ENCODE assay signal across 16 cellular contexts in genomic region chr6:166595061-166595780, GRCh38. TPM values are rescaled to one million over a fixed set of nuclear protein-coding genes. Genes with fewer than 3 reads are reported as not detected.
A peak's percentile ranks its signal among the peaks of the same experiment; 100 is the strongest.
DNase-seq lines count a peak whose midpoint lies in the region; ATAC-seq and TF ChIP-seq lines count a peak whose summit lies in the region.
"Had no signal": no experiment of that assay in that cellular context is flagged by ENCODE, and none has a peak within 500 bp of the region (broad histone marks: within the 10 kb centered on the region; RNA-seq: fewer than 3 reads in every experiment).

No MANE protein-coding gene starts in this region.

- no peaks in the 10 kb centered on the region for H3K9me3 ChIP-seq in skeletal muscle satellite cell (replicated peaks; ENCODE audit: low read length)
- H3K9me3 ChIP-seq: ascending aorta, thoracic aorta had no signal

- no peaks in the 10 kb centered on the region for H3K27me3 ChIP-seq in skeletal muscle satellite cell (ENCODE audit: control insufficient read depth, insufficient read depth, low read length)
- H3K27me3 ChIP-seq: ascending aorta had no signal

- peak overlapping the region; percentile 21 for H3K4me2 ChIP-seq in skeletal muscle satellite cell (ENCODE audit: low read length)

- H3K36me3 ChIP-seq in skeletal muscle satellite cell (ENCODE audit: insufficient read depth, low read length) = peaks cover 28% of the 10 kb centered on the region
- H3K36me3 ChIP-seq: ascending aorta, thoracic aorta, WERI-Rb-1 had no signal

- DNase-seq in HCEC 1CT = peak; percentile 95
- peak; percentile 46 for DNase-seq in amniotic stem cell (lab: John Stamatoyannopoulos, UW)
- DNase-seq in fibroblast of villous mesenchyme (ENCODE audit: low read depth) = peak; percentile 77
- no peak for DNase-seq in COR-L47 (lab: John Stamatoyannopoulos, UW)
- DNase-seq in NCI-H2196 (lab: John Stamatoyannopoulos, UW; ENCODE audit: unreplicated experiment) = no peak
- DNase-seq in iPS-NIHi11 (ENCODE audit: low spot score) = no peak
- DNase-seq: immature natural killer cell, NCI-H1105 treated with DMSO at 0.1 percent for 48 hours, NCI-H748 treated with DMSO at 0.1 percent for 48 hours, Right ventricle myocardium superior, WERI-Rb-1 had no signal

- ATAC-seq in HG03175 (IDR thresholded peaks at IDR 0.05; ENCODE audit: unreplicated experiment) = no peak

- H3K4me3 ChIP-seq in fibroblast of villous mesenchyme (ENCODE audit: low read depth, low read length) (no peak overlapping the region), skeletal muscle satellite cell (ENCODE audit: low read length) (no peak overlapping the region)
- H3K4me3 ChIP-seq: ascending aorta, skin epidermis, thoracic aorta had no signal

- TF ChIP-seq CTCF in fibroblast of villous mesenchyme (IDR thresholded peaks at IDR 0.05; ENCODE audit: insufficient read depth, low read depth, low read length) = no peak

- H3K4me1 ChIP-seq in skeletal muscle satellite cell (ENCODE audit: control insufficient read depth, insufficient read depth, low read length) = peaks cover 76% of the 10 kb centered on the region

- peak overlapping the region; percentile 62 for H3K9ac ChIP-seq in skeletal muscle satellite cell (ENCODE audit: low read depth, low read length)

RNA-seq across cellular contexts. Expression of gene RAMACL, which starts 8.7 kb away (rescaled TPM):
- 0.43 and 0.97 TPM in 2 replicates for total RNA-seq in fibroblast of villous mesenchyme
- total RNA-seq in skeletal muscle satellite cell (2012; rRNA removed) = 2.6 and 3.5 TPM in 2 replicates
- total RNA-seq: ascending aorta had no signal

RNA-seq across cellular contexts. Expression of gene RPS6KA2, which starts 31.8 kb away (rescaled TPM):
- total RNA-seq in fibroblast of villous mesenchyme = 15.5 and 20.0 TPM in 2 replicates
- total RNA-seq in skeletal muscle satellite cell (2012; rRNA removed) = 58.8 and 60.7 TPM in 2 replicates

Comparison
In these comparisons a context has a peak if more than half of its experiments do, and no peak if none do; other contexts are left out.
1. DNase-seq: peak in HCEC 1CT (single experiment), amniotic stem cell (single experiment) and fibroblast of villous mesenchyme (single experiment); none in COR-L47 (single experiment), NCI-H2196 (single experiment) and iPS-NIHi11 (single experiment).